In genomic region chr9:117116084-117116483, GRCh38 we compare ENCODE assay signal across 11 cellular contexts.
DNase-seq lines count a peak whose midpoint lies in the region; ATAC-seq lines count a peak whose summit lies in the region.
"Had no signal": no experiment of that assay in that cellular context is flagged by ENCODE, and none has a peak within 500 bp of the region (broad histone marks: within the 10 kb centered on the region; RNA-seq: fewer than 3 reads in every experiment).

No MANE protein-coding gene starts in this region.

- DNase-seq in iris pigment epithelial cell (ENCODE audit: low read depth), result peak; percentile 14
- no peak for DNase-seq in AG08396 (ENCODE audit: low spot score)
- no peak for DNase-seq in NCI-H1092 (lab: John Stamatoyannopoulos, UW)
- DNase-seq in NCI-H748 (lab: John Stamatoyannopoulos, UW; ENCODE audit: unreplicated experiment), result no peak
- DNase-seq: endodermal cell, H9, IMR-90, WERI-Rb-1 had no signal

- peak; percentile 63 for ATAC-seq in GM18858 (IDR thresholded peaks at IDR 0.05; ENCODE audit: unreplicated experiment)
- ATAC-seq in GM21526 (IDR thresholded peaks at IDR 0.05; ENCODE audit: low FRiP score, unreplicated experiment), result peak; percentile 84
- ATAC-seq in HG03025 (IDR thresholded peaks at IDR 0.05; ENCODE audit: low FRiP score, unreplicated experiment), result peak; percentile 90
